In the genomic region with DNA sequence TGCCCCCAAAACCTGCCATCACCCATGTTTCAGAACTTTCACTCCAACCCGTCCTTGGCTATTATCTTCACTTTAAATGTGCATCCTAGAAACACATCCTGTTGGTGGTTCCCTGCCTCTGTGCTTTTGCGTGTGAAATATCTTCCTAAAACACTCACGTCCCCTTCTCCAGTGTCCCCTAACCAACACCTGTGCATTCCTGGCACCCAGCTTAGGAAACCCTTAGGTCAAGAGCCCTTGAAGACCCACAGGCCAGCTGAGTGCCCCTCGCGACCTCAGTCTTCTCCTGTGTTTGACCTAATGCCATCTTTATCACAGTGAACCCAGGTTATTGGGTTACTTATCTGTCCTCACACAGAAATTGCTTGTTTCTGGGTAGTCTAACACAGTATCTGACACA, we compare ENCODE assay signal across 25 cellular contexts.
"Had no signal": no experiment of that assay in that cellular context is flagged by ENCODE, and none has a peak within 500 bp of the region (broad histone marks: within the 10 kb centered on the region; RNA-seq: fewer than 3 reads in every experiment).

No MANE protein-coding gene starts in this region.

- H3K79me2 ChIP-seq: parathyroid adenoma had no signal

- H3K36me3 ChIP-seq: left ventricle myocardium inferior, thyroid gland, transverse colon, upper lobe of left lung had no signal

- H3K4me3 ChIP-seq: left ventricle myocardium inferior, mucosa of descending colon, skin epidermis, stomach, testis, thyroid gland, transverse colon, upper lobe of left lung had no signal

- H3K27me3 Mint-ChIP-seq: stimulated activated naive B cell treated with anti-CD40 and anti-IgM and Interleukin-4, amounts not matched to agents 10 μg/mL and 1 μg/mL and 100 μg/mL, for 72 hours had no signal

- H3K4me1 ChIP-seq: left ventricle myocardium inferior, parathyroid adenoma, stomach, testis, thyroid gland, transverse colon, upper lobe of left lung had no signal

- ATAC-seq: mucosa of descending colon; naive thymus-derived CD4-positive, alpha-beta T cell; right cardiac atrium; sciatic nerve; stimulated activated naive B cell treated with anti-CD40 and anti-IgM and Interleukin-4, amounts not matched to agents 10 μg/mL and 1 μg/mL and 100 μg/mL, for 72 hours; stimulated activated naive CD8-positive, alpha-beta T cell treated with anti-CD3 and anti-CD28 coated beads, Interleukin-15, Interleukin-2, amounts not matched to agents 100 U/mL and 50 U/mL, for 24 hours had no signal

- H3K27me3 ChIP-seq: stomach, testis, thyroid gland, transverse colon, upper lobe of left lung had no signal

- H3K9me3 Mint-ChIP-seq: stimulated activated naive B cell treated with anti-CD40 and anti-IgM and Interleukin-4, amounts not matched to agents 10 μg/mL and 1 μg/mL and 100 μg/mL, for 72 hours had no signal

- H3K9ac ChIP-seq: parathyroid adenoma had no signal

- DNase-seq: hypothalamus; left ventricle myocardium inferior; midbrain; mucosa of descending colon; naive thymus-derived CD4-positive, alpha-beta T cell; nucleus accumbens; retina; right cardiac atrium; stimulated activated CD4-positive, alpha-beta T cell treated with anti-CD3 and anti-CD28 coated beads, Interleukin-12 subunit alpha, Interleukin-12 subunit beta, amount 100 ng/mL, for 4 hours; stimulated activated CD4-positive, alpha-beta T cell treated with anti-CD3 and anti-CD28 coated beads, Interleukin-15, amount 100 ng/mL, for 24 hours; stimulated activated CD4-positive, alpha-beta T cell treated with anti-CD3 and anti-CD28 coated beads, Interleukin-2, amount 100 ng/mL, for 24 hours; stimulated activated CD4-positive, alpha-beta T cell treated with anti-CD3 and anti-CD28 coated beads, Interleukin-4, amount 100 ng/mL, for 1 hour; stimulated activated naive B cell treated with anti-CD40 and anti-IgM and Interleukin-4, amounts not matched to agents 10 μg/mL and 1 μg/mL and 100 μg/mL, for 72 hours; stimulated activated naive CD8-positive, alpha-beta T cell treated with anti-CD3 and anti-CD28 coated beads, Interleukin-15, Interleukin-2, amounts not matched to agents 100 U/mL and 50 U/mL, for 24 hours; stomach; testis; thyroid gland; transverse colon; upper lobe of left lung had no signal

- H3K36me3 Mint-ChIP-seq: memory B cell; naive thymus-derived CD4-positive, alpha-beta T cell; stimulated activated naive B cell treated with anti-CD40 and anti-IgM and Interleukin-4, amounts not matched to agents 10 μg/mL and 1 μg/mL and 100 μg/mL, for 72 hours had no signal

- H3K27ac Mint-ChIP-seq: memory B cell; naive thymus-derived CD4-positive, alpha-beta T cell; nephron; stimulated activated naive B cell treated with anti-CD40 and anti-IgM and Interleukin-4, amounts not matched to agents 10 μg/mL and 1 μg/mL and 100 μg/mL, for 72 hours had no signal

- H2AFZ ChIP-seq: parathyroid adenoma had no signal

- H3K4me1 Mint-ChIP-seq: memory B cell; naive thymus-derived CD4-positive, alpha-beta T cell; stimulated activated naive B cell treated with anti-CD40 and anti-IgM and Interleukin-4, amounts not matched to agents 10 μg/mL and 1 μg/mL and 100 μg/mL, for 72 hours had no signal

- H3K4me3 Mint-ChIP-seq: memory B cell; naive thymus-derived CD4-positive, alpha-beta T cell; nephron; neural crest cell; stimulated activated naive B cell treated with anti-CD40 and anti-IgM and Interleukin-4, amounts not matched to agents 10 μg/mL and 1 μg/mL and 100 μg/mL, for 72 hours had no signal

- H3K9me3 ChIP-seq: mucosa of descending colon, stomach, testis, thyroid gland, transverse colon, upper lobe of left lung had no signal

- H3K27ac ChIP-seq: left ventricle myocardium inferior, parathyroid adenoma, skin epidermis, stomach, testis, thyroid gland, transverse colon, upper lobe of left lung had no signal
